ENCODE assay signal across 8 cellular contexts in the genomic region with DNA sequence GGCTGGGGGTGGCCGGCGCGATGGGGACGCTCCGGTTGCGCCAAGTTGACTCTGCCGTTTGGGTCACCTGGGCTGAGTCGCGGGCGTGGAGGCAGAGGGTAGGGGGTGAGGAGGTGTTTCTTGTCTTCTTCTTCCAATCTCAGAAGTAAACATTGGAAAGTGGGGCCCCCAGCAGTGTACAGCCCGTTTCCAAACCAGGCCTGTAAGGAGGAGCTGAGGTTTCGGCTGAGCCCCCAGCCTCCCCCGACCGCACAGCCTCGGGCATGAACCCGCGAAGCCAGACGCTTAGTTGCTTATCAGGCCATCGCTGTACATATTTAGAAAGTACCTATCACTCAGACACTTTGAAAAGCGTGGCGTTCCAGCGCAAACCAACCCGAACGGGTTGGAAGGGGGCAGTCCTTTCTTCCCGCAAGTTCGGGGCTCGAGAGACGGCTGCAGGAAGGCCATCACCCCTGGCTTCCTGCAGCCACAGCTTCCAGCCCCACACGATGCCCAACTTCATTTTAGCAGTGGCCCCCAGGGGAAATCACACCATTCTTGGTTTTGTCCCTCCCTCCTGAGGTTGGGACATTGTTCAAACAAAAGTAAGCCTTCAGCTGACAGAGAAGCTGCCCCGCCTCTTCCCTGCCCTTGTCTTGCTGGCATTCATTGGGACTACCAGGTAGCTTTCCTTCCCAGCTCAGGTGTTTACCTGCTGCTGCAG.
DNase-seq lines count a peak whose midpoint lies in the region; ATAC-seq and TF ChIP-seq lines count a peak whose summit lies in the region.

No MANE protein-coding gene starts in this region.

- H3K27ac ChIP-seq in left ventricle myocardium inferior (replicated peaks), result peak overlapping the region; percentile 86
- peak overlapping the region; percentile 86 to 89 for H3K27ac ChIP-seq in prostate gland

- no peaks in the 10 kb centered on the region for H3K27me3 ChIP-seq in left ventricle myocardium inferior (ENCODE audit: low read depth)
- H3K27me3 ChIP-seq in prostate gland (replicated peaks; ENCODE audit: insufficient read depth), result no peaks in the 10 kb centered on the region

- 27% methylated on average over 30 of the region's 30 CpGs for whole genome bisulfite sequencing in prostate gland

- H3K4me1 ChIP-seq in left ventricle myocardium inferior, result peaks cover 50% of the 10 kb centered on the region
- peaks cover 5% of the 10 kb centered on the region for H3K4me1 ChIP-seq in prostate gland (replicated peaks)

- no peak for ATAC-seq in HG02870 (IDR thresholded peaks at IDR 0.05; ENCODE audit: unreplicated experiment)

- peak overlapping the region; percentile 14 for H3K4me3 ChIP-seq in GM12875 (ENCODE audit: low read depth, low read length)
- peak overlapping the region; percentile 45 for H3K4me3 ChIP-seq in left ventricle myocardium inferior
- H3K4me3 ChIP-seq in prostate gland, result peak overlapping the region; percentile 0 to 31

- intact Hi-C loops in left ventricle myocardium inferior (cut with micrococcal nuclease) (no loop called here), prostate gland (cut with DNase I) (no loop called here)

- no peak for TF ChIP-seq CTCF in GM12875 (IDR thresholded peaks at IDR 0.05; ENCODE audit: borderline replicate concordance, insufficient read depth, low read depth, low read length)
- TF ChIP-seq CTCF in left ventricle myocardium inferior (IDR thresholded peaks at IDR 0.05; ENCODE audit: borderline replicate concordance), result no peak
- TF ChIP-seq CTCF in prostate gland (IDR thresholded peaks at IDR 0.05), result peak in 2 of 4 experiments; percentile 14 to 17

- peak; percentile 14 for DNase-seq in activated T-cell treated with anti-CD3 and anti-CD28 coated beads for 1 hour (ENCODE audit: low read depth)
- no peak for DNase-seq in left ventricle myocardium inferior
- DNase-seq in prostate gland (ENCODE audit: low spot score), result peak; percentile 88
- DNase-seq in AG08396 (ENCODE audit: low spot score), result no peak
- no peak for DNase-seq in NCI-H1092 treated with DMSO at 0.1 percent for 48 hours (lab: John Stamatoyannopoulos, UW)
- DNase-seq in cerebellar cortex (ENCODE audit: low spot score), result no peak

- H3K9me3 ChIP-seq in left ventricle myocardium inferior (replicated peaks) (no peaks in the 10 kb centered on the region), prostate gland (no peaks in the 10 kb centered on the region)

- peak; percentile 29 for TF ChIP-seq POLR2A in prostate gland (IDR thresholded peaks at IDR 0.05)

- H3K36me3 ChIP-seq in left ventricle myocardium inferior, result no peaks in the 10 kb centered on the region
- H3K36me3 ChIP-seq in prostate gland, result no peaks in the 10 kb centered on the region

Comparison
In these comparisons a context has a peak if more than half of its experiments do, and no peak if none do; other contexts are left out.
1. DNase-seq: peak in activated T-cell treated with anti-CD3 and anti-CD28 coated beads for 1 hour (single experiment) and prostate gland (single experiment); none in left ventricle myocardium inferior (single experiment), AG08396 (single experiment), NCI-H1092 treated with DMSO at 0.1 percent for 48 hours (single experiment) and cerebellar cortex (single experiment).
2. Peak in every context shown above with its lines, with median percentiles within 50 percentile points of each other: H3K4me3 ChIP-seq.